ENCODE assay signal across 15 cellular contexts in the genomic region with DNA sequence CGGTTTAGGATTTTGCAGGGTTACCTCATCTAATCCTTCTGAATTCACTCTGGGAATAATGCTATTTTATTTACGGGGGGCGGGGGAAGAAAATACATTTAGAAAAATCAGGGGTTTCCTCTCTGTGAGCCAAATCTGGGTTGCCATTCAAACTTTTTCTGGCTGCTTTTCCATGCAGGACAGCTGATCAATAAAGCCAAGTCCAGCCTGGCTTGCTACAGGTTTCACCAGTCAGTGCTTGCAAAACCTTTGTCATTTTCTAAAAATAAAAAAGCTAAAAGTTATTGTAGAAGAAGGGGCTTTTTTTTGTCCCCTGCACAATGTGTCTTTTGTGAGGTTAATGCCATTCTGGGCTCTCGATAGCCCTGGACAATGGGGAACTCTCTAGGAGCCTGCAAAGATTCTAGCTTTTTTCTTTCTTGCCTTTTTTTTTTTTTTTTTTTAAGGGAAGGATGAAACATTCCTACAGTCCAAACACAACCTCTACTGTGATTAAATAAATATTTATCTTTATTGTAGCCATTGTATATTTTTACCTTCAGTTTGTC. TPM values are rescaled to one million over a fixed set of nuclear protein-coding genes. Genes with fewer than 3 reads are reported as not detected.
DNase-seq lines count a peak whose midpoint lies in the region; ATAC-seq, FAIRE-seq and TF ChIP-seq lines count a peak whose summit lies in the region.
"Had no signal": no experiment of that assay in that cellular context is flagged by ENCODE, and none has a peak within 500 bp of the region (broad histone marks: within the 10 kb centered on the region; RNA-seq: fewer than 3 reads in every experiment).

No MANE protein-coding gene starts in this region.

- H3K9me3 Mint-ChIP-seq in activated CD4-positive, alpha-beta memory T cell treated with anti-CD3 and anti-CD28 coated beads for 36 hours: no peaks in the 10 kb centered on the region

- TF ChIP-seq CTCF in K562 (IDR thresholded peaks at IDR 0.05 in 2 of 3, conservative IDR thresholded peaks at IDR 0.05 in 1 of 3; ENCODE audit: insufficient read depth in 2 of 3, low read depth in 1 of 3, low read length in 3 of 3) (no peak), right lobe of liver (IDR thresholded peaks at IDR 0.05) (no peak)

- no peaks in the 10 kb centered on the region for H4K20me1 ChIP-seq in K562 (replicated peaks; ENCODE audit: control insufficient read depth, insufficient read depth, low read length)

- no peak overlapping the region for H3K4me3 Mint-ChIP-seq in activated CD4-positive, alpha-beta memory T cell treated with anti-CD3 and anti-CD28 coated beads for 36 hours

- intact Hi-C loops in K562 (cut with micrococcal nuclease): no loop called here
- intact Hi-C loops in right lobe of liver (cut with DNase I): no loop called here
- intact Hi-C loops in activated CD4-positive, alpha-beta memory T cell treated with anti-CD3 and anti-CD28 coated beads for 36 hours (cut with micrococcal nuclease): no loop called here

- H3K36me3 ChIP-seq in HUES64 (ENCODE audit: insufficient read depth, low read length): no peaks in the 10 kb centered on the region
- no peaks in the 10 kb centered on the region for H3K36me3 ChIP-seq in K562 (ENCODE audit: control insufficient read depth, insufficient read depth, low read length)
- H3K36me3 ChIP-seq in right lobe of liver: no peaks in the 10 kb centered on the region
- H3K36me3 ChIP-seq: BLaER1 treated with 17β-estradiol and CSF1 and Interleukin-3, amounts not matched to agents 10 nM and 100 nM; pancreas had no signal

- DNase-seq in K562 (ENCODE audit: extremely low read depth in 1 of 4, low spot score in 3 of 4): no peak
- peak in 1 of 3 donors; percentile 65 for DNase-seq in right lobe of liver
- no peak for DNase-seq in skeletal muscle cell (ENCODE audit: low read depth)
- no peak for DNase-seq in effector CD4-positive, alpha-beta T cell
- no peak for DNase-seq in RCC 7860 (ENCODE audit: low spot score)
- no peak for DNase-seq in G401 (ENCODE audit: low spot score)
- no peak for DNase-seq in activated CD4-positive, alpha-beta memory T cell treated with anti-CD3 and anti-CD28 coated beads for 36 hours
- DNase-seq: activated gamma-delta T cell treated with Interleukin-2 at 50 U/mL for 16 hours; NCI-H2171; pancreas; stimulated activated CD8-positive, alpha-beta memory T cell treated with anti-CD3 and anti-CD28 coated beads, Interleukin-4, amount 100 ng/mL, for 48 hours had no signal

- FAIRE-seq in K562 (lab: Jason Lieb, UNC) (no peak), RCC 7860 (lab: Jason Lieb, UNC) (no peak)
- FAIRE-seq: bronchial epithelial cell, GM12878 had no signal

- peaks cover 87% of the 10 kb centered on the region for H3K27me3 ChIP-seq in HUES64 (ENCODE audit: insufficient read depth, low read length)
- peaks cover 39 to 41% of the 10 kb centered on the region in 2 experiments for H3K27me3 ChIP-seq in K562 (ENCODE audit: control insufficient read depth in 2 of 2, insufficient read depth in 2 of 2, low read length in 2 of 2)
- peaks cover 0 to 24% of the 10 kb centered on the region in 2 donors for H3K27me3 ChIP-seq in right lobe of liver

- H3K36me3 Mint-ChIP-seq in activated CD4-positive, alpha-beta memory T cell treated with anti-CD3 and anti-CD28 coated beads for 36 hours: peaks cover 2% of the 10 kb centered on the region

- in situ Hi-C loops in K562 (cut with MboI): no loop called here
- in situ Hi-C loops in G401 (cut with HindIII; ENCODE audit: low sequenced_read_pairs): no loop called here

- H3K9ac ChIP-seq in HUES64 (ENCODE audit: low read depth, low read length) (no peak overlapping the region), K562 (ENCODE audit: insufficient read depth in 1 of 2, low read depth in 2 of 2, low read length in 2 of 2) (no peak overlapping the region)
- H3K9ac ChIP-seq: BLaER1 treated with 17β-estradiol and CSF1 and Interleukin-3, amounts not matched to agents 10 nM and 100 nM had no signal

- no peak for TF ChIP-seq RAD21 in K562 (CRISPR knock-in tag; conservative IDR thresholded peaks at IDR 0.05 in 1 of 2, IDR thresholded peaks at IDR 0.05 in 1 of 2)

- no peak overlapping the region for H3K27ac Mint-ChIP-seq in activated CD4-positive, alpha-beta memory T cell treated with anti-CD3 and anti-CD28 coated beads for 36 hours

- H3K4me2 ChIP-seq in K562 (ENCODE audit: insufficient read depth, low read length): no peak overlapping the region

- no peak overlapping the region for H2AFZ ChIP-seq in K562 (ENCODE audit: low read depth, low read length)

- no TSS peak for BruUV-seq in K562 (replicated peaks; lab: Mats Ljungman, UMichigan)

- H3K79me2 ChIP-seq in K562 (ENCODE audit: control insufficient read depth, insufficient read depth, low read length): no peaks in the 10 kb centered on the region

- no peaks in the 10 kb centered on the region for H3K9me1 ChIP-seq in K562 (ENCODE audit: control insufficient read depth, insufficient read depth, low read length)

- 0% methylated on average over 4 of the region's 4 CpGs for WGBS in HUES64
- WGBS in K562 (ENCODE audit: insufficient coverage, low coverage, missing lambda C conversion rate): 2% methylated on average over 4 of the region's 4 CpGs
- WGBS in right lobe of liver (ENCODE audit: insufficient coverage, low coverage, low lambda C conversion rate, missing lambda C conversion rate): 27% methylated on average over 4 of the region's 4 CpGs

- ATAC-seq in K562: no peak
- ATAC-seq in right lobe of liver: peak; percentile 10 to 41 (median 11)
- ATAC-seq: GM12878, pancreas had no signal

- H3K9me3 ChIP-seq in HUES64 (ENCODE audit: insufficient read depth, low read depth, low read length) (no peaks in the 10 kb centered on the region), K562 (replicated peaks; ENCODE audit: control insufficient read depth, insufficient read depth, low read depth, low read length) (no peaks in the 10 kb centered on the region), right lobe of liver (no peaks in the 10 kb centered on the region)
- H3K9me3 ChIP-seq: BLaER1 treated with 17β-estradiol and CSF1 and Interleukin-3, amounts not matched to agents 10 nM and 100 nM; pancreas had no signal

- H3K4me1 ChIP-seq in HUES64 (ENCODE audit: insufficient read depth, low read length): peaks cover 76% of the 10 kb centered on the region
- peaks cover 0 to 17% of the 10 kb centered on the region in 2 experiments; a peak in 2 of 5 replicates for H3K4me1 ChIP-seq in K562 (replicated peaks in 1 of 2; ENCODE audit: control insufficient read depth in 2 of 2, insufficient read depth in 2 of 2, low read length in 2 of 2)
- H3K4me1 ChIP-seq in right lobe of liver: peaks cover 0 to 42% (median 23%) of the 10 kb centered on the region in 4 donors

- POLR2A ChIA-PET in K562 (lab: Yijun Ruan, JAX): interaction anchor here (0.8 kb wide), 1 partner anchor 116 kb away, joined by 4 read pairs; no protein-coding TSS in a partner anchor
- POLR2A ChIA-PET in activated CD4-positive, alpha-beta memory T cell treated with anti-CD3 and anti-CD28 coated beads for 36 hours (lab: Charles Lee): interaction anchor here (0.5 kb wide), 1 partner anchor 464 kb away, joined by 3 read pairs; no protein-coding TSS in a partner anchor

- peak overlapping the region; percentile 15; the same call in 1 of the 2 replicates for H3K4me3 ChIP-seq in HUES64 (ENCODE audit: low read length)
- no peak overlapping the region for H3K4me3 ChIP-seq in K562
- no peak overlapping the region for H3K4me3 ChIP-seq in right lobe of liver
- H3K4me3 ChIP-seq in skeletal muscle cell (ENCODE audit: low read depth, low read length): peak overlapping the region; percentile 7
- H3K4me3 ChIP-seq: GM12878, pancreas had no signal

- CTCF ChIA-PET in K562 (lab: Yijun Ruan, JAX; ENCODE audit: low intra/inter-chr PET ratio): no interaction called here
- CTCF ChIA-PET in activated CD4-positive, alpha-beta memory T cell treated with anti-CD3 and anti-CD28 coated beads for 36 hours (lab: Charles Lee): interaction anchor here (1.3 kb wide), 1 partner anchor 228 kb away, joined by 5 read pairs; no protein-coding TSS in a partner anchor

- H3K27ac ChIP-seq in HUES64 (ENCODE audit: low read depth, low read length): no peak overlapping the region
- no peak overlapping the region for H3K27ac ChIP-seq in K562 (ENCODE audit: extremely low read depth, low read depth, low read length)
- H3K27ac ChIP-seq in right lobe of liver: peak overlapping the region in 2 of 3 donors; percentile 48 to 52
- H3K27ac ChIP-seq: BLaER1 treated with 17β-estradiol and CSF1 and Interleukin-3, amounts not matched to agents 10 nM and 100 nM; pancreas had no signal

- TF ChIP-seq POLR2A in K562 (conservative IDR thresholded peaks at IDR 0.05) (no peak), right lobe of liver (IDR thresholded peaks at IDR 0.05) (no peak)

- peaks cover 8% of the 10 kb centered on the region for H3K4me1 Mint-ChIP-seq in activated CD4-positive, alpha-beta memory T cell treated with anti-CD3 and anti-CD28 coated beads for 36 hours (ENCODE audit: low read depth)

- no peak for TF ChIP-seq EP300 in K562 (IDR thresholded peaks at IDR 0.05; ENCODE audit: low read length)

- peaks cover 69% of the 10 kb centered on the region for H3K27me3 Mint-ChIP-seq in activated CD4-positive, alpha-beta memory T cell treated with anti-CD3 and anti-CD28 coated beads for 36 hours

RNA-seq across cellular contexts. Expression of gene ZFHX3, which starts 13.1 kb away (rescaled TPM):
- polyA plus RNA-seq in HUES64 (2013, experiment 1 of 2): 1.3 TPM
- polyA plus RNA-seq in HUES64 (2013, experiment 2 of 2): 2.5 TPM
- 0.12 and 0.19 TPM in 2 replicates for total RNA-seq in K562 (2011; cell fraction: chromatin; rRNA removed; ENCODE audit: low replicate concordance)
- total RNA-seq in K562 (2011; cell fraction: nucleolus; rRNA removed): under 0.01 and 0.17 TPM in 2 replicates
- total RNA-seq in K562 (2011; cell fraction: nucleoplasm; rRNA removed): 0.07 and 0.15 TPM in 2 replicates
- total RNA-seq in K562 (2014; rRNA removed) (not detected in 2 replicates), K562 (2014; rRNA removed; fragmentation: Illumina TruSeq; extraction: Trizol) (not detected in 2 replicates), K562 (2015; rRNA removed; fragmentation: Illumina TruSeq; extraction: Trizol) (not detected in 2 replicates), K562 (2021) (0.07 and 0.11 TPM in 2 replicates), right lobe of liver (1 to 10 TPM; 7.1 to 9.4 (median 7.7) TPM)
- polyA plus RNA-seq in K562 (2011; rRNA removed) (0.01 TPM in 2 replicates), K562 (2014; fragmentation: Illumina TruSeq; extraction: Trizol) (0.01 TPM in 1 of 2 replicates, not detected in the other), K562 (2014; fragmentation: Nextera tagmentation; extraction: Ambion mirVana) (under 1 TPM; 0.06 to 0.23 TPM), K562 (2014; rRNA removed) (0.05 TPM in 1 of 2 replicates, not detected in the other)
- 0.01 TPM in 2 replicates for polyA plus RNA-seq in K562 (2011; cell fraction: cytosol; rRNA removed)
- 0.03 and 0.04 TPM in 2 replicates for polyA plus RNA-seq in K562 (2011; cell fraction: nucleus; rRNA removed)
- polyA plus RNA-seq in K562 (2012): 0.51 and 0.76 TPM in 2 replicates
- 0.03 and 0.07 TPM in 2 replicates for polyA minus RNA-seq in K562 (2011; rRNA and poly(A)+ RNA removed)
- 0.09 and 0.10 TPM in 2 replicates for polyA minus RNA-seq in K562 (2011; cell fraction: cytosol; rRNA and poly(A)+ RNA removed)
- 0.11 and 0.13 TPM in 2 replicates for polyA minus RNA-seq in K562 (2011; cell fraction: nucleus; rRNA and poly(A)+ RNA removed)
- total RNA-seq in G401 (2014; rRNA removed; shearing (Covaris generic)): 1.5 and 3.5 TPM in 2 replicates
- total RNA-seq in activated CD4-positive, alpha-beta memory T cell treated with anti-CD3 and anti-CD28 coated beads for 36 hours: under 1 TPM; 0.21 to 0.68 TPM

Comparison
In these comparisons a context has a peak if more than half of its experiments do, and no peak if none do; other contexts are left out.
1. H3K27ac ChIP-seq: peak in right lobe of liver (2 of 3); none in HUES64 (single experiment) and K562 (single experiment).
2. H3K4me3 ChIP-seq: peak in HUES64 (single experiment) and skeletal muscle cell (single experiment); none in K562 (single experiment) and right lobe of liver (0 of 3).